ENCODE assay signal across 17 cellular contexts in the genomic region with DNA sequence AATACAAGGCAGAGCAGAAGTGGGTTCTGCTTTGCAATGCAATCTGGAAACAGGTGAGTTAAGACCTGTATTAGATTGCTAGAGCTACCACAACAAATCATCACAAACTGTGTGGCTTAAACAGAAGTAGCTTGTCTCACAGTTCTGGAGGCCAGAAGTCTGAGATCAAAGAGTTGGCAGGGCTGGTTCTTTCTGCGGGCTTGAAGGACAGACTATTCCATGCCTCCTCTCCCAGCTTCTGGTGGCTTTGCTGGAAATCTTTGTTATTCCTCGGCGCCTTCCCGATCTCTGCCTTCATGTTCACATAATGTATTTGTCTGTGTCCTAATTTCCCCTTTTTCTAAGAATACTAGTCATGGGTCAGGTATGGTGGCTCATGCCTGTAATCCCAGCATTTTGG. TPM values are rescaled to one million over a fixed set of nuclear protein-coding genes. Genes with fewer than 3 reads are reported as not detected.
DNase-seq lines count a peak whose midpoint lies in the region; ATAC-seq and TF ChIP-seq lines count a peak whose summit lies in the region.
"Had no signal": no experiment of that assay in that cellular context is flagged by ENCODE, and none has a peak within 500 bp of the region (broad histone marks: within the 10 kb centered on the region; RNA-seq: fewer than 3 reads in every experiment).

No MANE protein-coding gene starts in this region.

- no peaks in the 10 kb centered on the region for H3K9me3 Mint-ChIP-seq in activated CD8-positive, alpha-beta memory T cell treated with anti-CD3 and anti-CD28 coated beads, Interleukin-2, amount 10 ng/mL, durations not matched to agents 7 days and 5 days (ENCODE audit: low read depth)
- no peaks in the 10 kb centered on the region for H3K9me3 Mint-ChIP-seq in natural killer cell treated with Interleukin-12 subunit alpha and Interleukin-12 subunit beta and Interleukin-15 and Interleukin-18, amount 100 ng/mL, for 72 hours
- H3K9me3 Mint-ChIP-seq in Caco-2 (ENCODE audit: unreplicated experiment), result no peaks in the 10 kb centered on the region
- H3K9me3 Mint-ChIP-seq: CD8-positive, alpha-beta T cell had no signal

- H3K36me3 ChIP-seq in skeletal muscle tissue (ENCODE audit: control insufficient read depth in 3 of 3, insufficient read depth in 3 of 3, low read length in 3 of 3) (peaks cover 2 to 21% (median 9%) of the 10 kb centered on the region in 3 donors), Caco-2 (ENCODE audit: control insufficient read depth, insufficient read depth, low read length) (peaks cover 3% of the 10 kb centered on the region)

- H3K27ac Mint-ChIP-seq in activated CD8-positive, alpha-beta memory T cell treated with anti-CD3 and anti-CD28 coated beads, Interleukin-2, amount 10 ng/mL, durations not matched to agents 7 days and 5 days, result no peak overlapping the region
- H3K27ac Mint-ChIP-seq in natural killer cell treated with Interleukin-12 subunit alpha and Interleukin-12 subunit beta and Interleukin-15 and Interleukin-18, amount 100 ng/mL, for 72 hours, result no peak overlapping the region
- H3K27ac Mint-ChIP-seq in Caco-2 (ENCODE audit: unreplicated experiment), result no peak overlapping the region
- H3K27ac Mint-ChIP-seq: CD8-positive, alpha-beta T cell had no signal

- no peak for ATAC-seq in activated CD8-positive, alpha-beta memory T cell treated with anti-CD3 and anti-CD28 coated beads, Interleukin-2, amount 10 ng/mL, durations not matched to agents 7 days and 5 days
- no peak for ATAC-seq in natural killer cell treated with Interleukin-12 subunit alpha and Interleukin-12 subunit beta and Interleukin-15 and Interleukin-18, amount 100 ng/mL, for 72 hours
- ATAC-seq: CD8-positive, alpha-beta T cell had no signal

- intact Hi-C loops in dorsolateral prefrontal cortex (cut with DNase I) (no loop called here), Caco-2 (cut with micrococcal nuclease; ENCODE audit: unreplicated experiment) (no loop called here)

- H3K27me3 Mint-ChIP-seq in activated CD8-positive, alpha-beta memory T cell treated with anti-CD3 and anti-CD28 coated beads, Interleukin-2, amount 10 ng/mL, durations not matched to agents 7 days and 5 days, result no peaks in the 10 kb centered on the region
- H3K27me3 Mint-ChIP-seq in natural killer cell treated with Interleukin-12 subunit alpha and Interleukin-12 subunit beta and Interleukin-15 and Interleukin-18, amount 100 ng/mL, for 72 hours, result no peaks in the 10 kb centered on the region
- H3K27me3 Mint-ChIP-seq in Caco-2 (ENCODE audit: insufficient read depth, unreplicated experiment), result no peaks in the 10 kb centered on the region

- TF ChIP-seq CTCF in dorsolateral prefrontal cortex (IDR thresholded peaks at IDR 0.05 in 54 of 56, conservative IDR thresholded peaks at IDR 0.05 in 2 of 56; ENCODE audit: low read depth in 1 of 56, partially characterized antibody in 56 of 56) (no peak), Caco-2 (IDR thresholded peaks at IDR 0.05; ENCODE audit: insufficient read depth in 1 of 2, low read depth in 1 of 2, low read length in 1 of 2, severe bottlenecking in 1 of 2, unreplicated experiment in 1 of 2) (no peak)

- H3K4me3 ChIP-seq in dorsolateral prefrontal cortex (peak overlapping the region in 1 of 59 donors; percentile 2), skeletal muscle tissue (ENCODE audit: low read length in 3 of 3) (no peak overlapping the region), Caco-2 (ENCODE audit: low read depth, low read length) (no peak overlapping the region)
- H3K4me3 ChIP-seq: GM23248 had no signal

- no TSS peak for BruUV-seq in Caco-2 (replicated peaks; lab: Mats Ljungman, UMichigan)

- peaks cover 40% of the 10 kb centered on the region for H3K36me3 Mint-ChIP-seq in activated CD8-positive, alpha-beta memory T cell treated with anti-CD3 and anti-CD28 coated beads, Interleukin-2, amount 10 ng/mL, durations not matched to agents 7 days and 5 days
- H3K36me3 Mint-ChIP-seq in natural killer cell treated with Interleukin-12 subunit alpha and Interleukin-12 subunit beta and Interleukin-15 and Interleukin-18, amount 100 ng/mL, for 72 hours, result peaks cover 24% of the 10 kb centered on the region
- peaks cover 52% of the 10 kb centered on the region for H3K36me3 Mint-ChIP-seq in Caco-2 (ENCODE audit: insufficient read depth, unreplicated experiment)

- peak overlapping the region in 55 of 59 donors; percentile 13 to 86 (median 69) for H3K27ac ChIP-seq in dorsolateral prefrontal cortex
- H3K27ac ChIP-seq in skeletal muscle tissue (ENCODE audit: low read depth, low read length), result peak overlapping the region; percentile 76
- H3K27ac ChIP-seq: 22Rv1, GM23248 had no signal

- H3K27me3 ChIP-seq in dorsolateral prefrontal cortex (no peaks in the 10 kb centered on the region), skeletal muscle tissue (ENCODE audit: control insufficient read depth in 3 of 3, insufficient read depth in 3 of 3, low read length in 3 of 3) (no peaks in the 10 kb centered on the region), Caco-2 (replicated peaks; ENCODE audit: control insufficient read depth, insufficient read depth, low read length) (no peaks in the 10 kb centered on the region)

- CTCF ChIA-PET in activated CD8-positive, alpha-beta memory T cell treated with anti-CD3 and anti-CD28 coated beads, Interleukin-2, amount 10 ng/mL, durations not matched to agents 7 days and 5 days (lab: Charles Lee), result no interaction called here
- CTCF ChIA-PET in Caco-2 (lab: Charles Lee), result interaction anchor here (0.5 to 0.7 kb wide), 2 partner anchors 10 to 192 kb away, joined by 3 to 4 read pairs; no protein-coding TSS in a partner anchor

- H3K9ac ChIP-seq in skeletal muscle tissue (ENCODE audit: low read depth in 1 of 3, low read length in 3 of 3), result no peak overlapping the region
- H3K9ac ChIP-seq: GM23248 had no signal

- no peaks in the 10 kb centered on the region for H3K4me1 Mint-ChIP-seq in activated CD8-positive, alpha-beta memory T cell treated with anti-CD3 and anti-CD28 coated beads, Interleukin-2, amount 10 ng/mL, durations not matched to agents 7 days and 5 days
- no peaks in the 10 kb centered on the region for H3K4me1 Mint-ChIP-seq in natural killer cell treated with Interleukin-12 subunit alpha and Interleukin-12 subunit beta and Interleukin-15 and Interleukin-18, amount 100 ng/mL, for 72 hours (ENCODE audit: low read depth in 2 of 2)
- peaks cover 12% of the 10 kb centered on the region for H3K4me1 Mint-ChIP-seq in Caco-2 (ENCODE audit: low read depth, unreplicated experiment)
- H3K4me1 Mint-ChIP-seq: CD14-positive monocyte had no signal

- peak; percentile 29 for DNase-seq in activated CD8-positive, alpha-beta memory T cell treated with anti-CD3 and anti-CD28 coated beads, Interleukin-2, amount 10 ng/mL, durations not matched to agents 7 days and 5 days
- DNase-seq in activated CD8-positive, alpha-beta memory T cell treated with anti-CD3 and anti-CD28 coated beads, Interleukin-2, amount 50 U/mL, for 48 hours, result no peak
- DNase-seq in dorsolateral prefrontal cortex, result no peak
- no peak for DNase-seq in natural killer cell treated with Interleukin-12 subunit alpha and Interleukin-12 subunit beta and Interleukin-15 and Interleukin-18, amount 100 ng/mL, for 72 hours (ENCODE audit: low spot score)
- no peak for DNase-seq in Caco-2
- DNase-seq in NCI-H2107 (lab: John Stamatoyannopoulos, UW), result no peak
- DNase-seq in midbrain (lab: John Stamatoyannopoulos, UW), result no peak
- DNase-seq: CD8-positive, alpha-beta T cell; COR-L47; DND-41; GDM1; GM23248; H7; IMR-90 had no signal

- POLR2A ChIA-PET in Caco-2 (lab: Charles Lee), result no interaction called here

- H3K4me1 ChIP-seq in skeletal muscle tissue (ENCODE audit: control insufficient read depth in 3 of 3, insufficient read depth in 3 of 3, low read length in 3 of 3), result peaks cover 0 to 8% (median 0%) of the 10 kb centered on the region in 3 donors
- peaks cover 7% of the 10 kb centered on the region for H3K4me1 ChIP-seq in Caco-2

- no peaks in the 10 kb centered on the region for H3K9me3 ChIP-seq in skeletal muscle tissue (ENCODE audit: control insufficient read depth in 3 of 3, low read length in 3 of 3)
- no peaks in the 10 kb centered on the region for H3K9me3 ChIP-seq in Caco-2

- H3K4me3 Mint-ChIP-seq in activated CD8-positive, alpha-beta memory T cell treated with anti-CD3 and anti-CD28 coated beads, Interleukin-2, amount 10 ng/mL, durations not matched to agents 7 days and 5 days, result no peak overlapping the region
- H3K4me3 Mint-ChIP-seq in natural killer cell treated with Interleukin-12 subunit alpha and Interleukin-12 subunit beta and Interleukin-15 and Interleukin-18, amount 100 ng/mL, for 72 hours, result no peak overlapping the region
- H3K4me3 Mint-ChIP-seq in Caco-2 (ENCODE audit: unreplicated experiment), result no peak overlapping the region
- H3K4me3 Mint-ChIP-seq: CD14-positive monocyte; CD8-positive, alpha-beta T cell had no signal

RNA-seq across cellular contexts. Expression of a gene that starts 58.4 kb away (rescaled TPM):
- 10 to 100 TPM; 40.0 to 43.7 TPM for total RNA-seq in activated CD8-positive, alpha-beta memory T cell treated with anti-CD3 and anti-CD28 coated beads, Interleukin-2, amount 10 ng/mL, durations not matched to agents 7 days and 5 days
- total RNA-seq in dorsolateral prefrontal cortex (10 to 100 TPM; 19.5 to 34.2 (median 27.2) TPM), skeletal muscle tissue (3.1 TPM), Caco-2 (2022) (41.0 and 43.3 TPM in 2 replicates)
- 10 to 100 TPM; 31.2 to 35.3 TPM for total RNA-seq in natural killer cell treated with Interleukin-12 subunit alpha and Interleukin-12 subunit beta and Interleukin-15 and Interleukin-18, amount 100 ng/mL, for 72 hours
